ENCODE assay signal across 8 cellular contexts in the genomic region with DNA sequence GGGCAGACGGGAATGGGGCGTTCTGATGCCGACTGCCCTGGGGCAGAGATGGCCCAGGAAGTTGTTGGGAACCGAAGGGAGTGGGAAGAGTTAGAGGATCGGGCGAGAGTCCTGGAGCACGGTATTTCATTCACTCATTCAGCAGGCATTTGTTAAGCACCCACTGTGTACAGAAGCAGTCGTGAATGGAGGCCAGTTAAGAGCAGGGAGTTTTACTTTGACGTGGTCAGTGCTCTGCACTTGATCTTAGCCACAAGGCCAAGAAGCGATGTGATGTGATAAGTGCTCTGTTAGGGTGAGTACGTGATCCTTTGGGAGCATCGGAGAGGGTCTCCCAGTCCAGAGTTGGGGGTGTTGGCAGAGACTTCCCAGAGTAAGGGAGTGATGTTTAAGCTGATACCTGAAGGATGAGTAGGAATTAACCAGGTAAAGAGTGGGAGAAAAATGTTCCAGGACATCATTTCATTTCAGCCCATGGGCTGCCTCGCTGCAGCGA. TPM values are rescaled to one million over a fixed set of nuclear protein-coding genes. Genes with fewer than 3 reads are reported as not detected.
A peak's percentile ranks its signal among the peaks of the same experiment; 100 is the strongest.
DNase-seq lines count a peak whose midpoint lies in the region; TF ChIP-seq lines count a peak whose summit lies in the region.

No MANE protein-coding gene starts in this region.

- peaks cover 55% of the 10 kb centered on the region for H3K4me1 Mint-ChIP-seq in activated T-cell treated with anti-CD3 and anti-CD28 coated beads, Interleukin-2, amount 50 U/mL, for 24 hours (ENCODE audit: low read depth)
- H3K4me1 Mint-ChIP-seq in IgD-negative memory B cell: peaks cover 32 to 43% (median 41%) of the 10 kb centered on the region in 3 donors

- peak overlapping the region; percentile 98 for H3K27ac Mint-ChIP-seq in activated T-cell treated with anti-CD3 and anti-CD28 coated beads, Interleukin-2, amount 50 U/mL, for 24 hours
- H3K27ac Mint-ChIP-seq in IgD-negative memory B cell: peak overlapping the region; percentile 79 to 98 (median 98)

- H3K79me2 ChIP-seq in osteoblast (ENCODE audit: insufficient read depth, low read length): peaks cover 50% of the 10 kb centered on the region

- H3K9me3 ChIP-seq in ectodermal cell (ENCODE audit: control insufficient read depth, low read length) (no peaks in the 10 kb centered on the region), osteoblast (ENCODE audit: low read depth, low read length) (no peaks in the 10 kb centered on the region)

- peak overlapping the region; percentile 93 for H3K4me3 Mint-ChIP-seq in activated T-cell treated with anti-CD3 and anti-CD28 coated beads, Interleukin-2, amount 50 U/mL, for 24 hours
- peak overlapping the region; percentile 90 to 97 (median 94) for H3K4me3 Mint-ChIP-seq in IgD-negative memory B cell

- H3K4me3 ChIP-seq in ectodermal cell (ENCODE audit: insufficient read depth, low read depth, low read length): peak overlapping the region; percentile 87
- peak overlapping the region; percentile 99 for H3K4me3 ChIP-seq in osteoblast (ENCODE audit: insufficient read depth, low read length)

- peak overlapping the region; percentile 89 for H2AFZ ChIP-seq in osteoblast (ENCODE audit: low read length)

- no peaks in the 10 kb centered on the region for H3K4me1 ChIP-seq in ectodermal cell (ENCODE audit: control insufficient read depth, insufficient read depth, low read length)
- H3K4me1 ChIP-seq in osteoblast (ENCODE audit: insufficient read depth, low read length): peaks cover 17% of the 10 kb centered on the region

- no peak for TF ChIP-seq CTCF in osteoblast (IDR thresholded peaks at IDR 0.05; ENCODE audit: extremely low read depth, low read depth, low read length)

- no peaks in the 10 kb centered on the region for H3K9me3 Mint-ChIP-seq in activated T-cell treated with anti-CD3 and anti-CD28 coated beads, Interleukin-2, amount 50 U/mL, for 24 hours
- H3K9me3 Mint-ChIP-seq in IgD-negative memory B cell: no peaks in the 10 kb centered on the region

- DNase-seq in activated T-cell treated with anti-CD3 and anti-CD28 coated beads, Interleukin-2, amount 50 U/mL, for 24 hours: no peak
- no peak for DNase-seq in activated T-cell treated with anti-CD3 and anti-CD28 coated beads, Interleukin-2, amount 50 U/mL, for 48 hours
- DNase-seq in osteoblast (ENCODE audit: insufficient read length, low spot score, missing footprints) (peak; percentile 58), NCI-H2081 treated with DMSO at 0.1 percent for 48 hours (lab: John Stamatoyannopoulos, UW) (no peak), DMS 273 treated with DMSO at 0.1 percent for 48 hours (lab: John Stamatoyannopoulos, UW) (no peak)
- no peak for DNase-seq in activated CD4-positive, alpha-beta T cell treated with anti-CD3 and anti-CD28 coated beads for 1 hour

- H3K27ac ChIP-seq in ectodermal cell (ENCODE audit: insufficient read depth, low read depth, low read length, poor library complexity, severe bottlenecking): no peak overlapping the region
- peak overlapping the region; percentile 93 for H3K27ac ChIP-seq in osteoblast (ENCODE audit: low read depth, low read length)

- peak overlapping the region; percentile 98 for H3K4me2 ChIP-seq in osteoblast (ENCODE audit: insufficient read depth, low read length)

- H3K36me3 Mint-ChIP-seq in activated T-cell treated with anti-CD3 and anti-CD28 coated beads, Interleukin-2, amount 50 U/mL, for 24 hours (ENCODE audit: low read depth): peaks cover 52% of the 10 kb centered on the region
- H3K36me3 Mint-ChIP-seq in IgD-negative memory B cell: peaks cover 3% of the 10 kb centered on the region

- WGBS in ectodermal cell, 2 experiments: 32 to 34% methylated on average over 14 of the region's 14 CpGs

- H3K27me3 ChIP-seq in ectodermal cell (ENCODE audit: control insufficient read depth, insufficient read depth, low read length, poor library complexity, severe bottlenecking) (peaks cover 22% of the 10 kb centered on the region), osteoblast (ENCODE audit: insufficient read depth, low read length) (no peaks in the 10 kb centered on the region)

- no peaks in the 10 kb centered on the region for H3K27me3 Mint-ChIP-seq in activated T-cell treated with anti-CD3 and anti-CD28 coated beads, Interleukin-2, amount 50 U/mL, for 24 hours
- H3K27me3 Mint-ChIP-seq in IgD-negative memory B cell: no peaks in the 10 kb centered on the region

- peaks cover 4% of the 10 kb centered on the region for H3K36me3 ChIP-seq in ectodermal cell (ENCODE audit: control insufficient read depth, insufficient read depth, low read length)
- H3K36me3 ChIP-seq in osteoblast (ENCODE audit: insufficient read depth, low read length): peaks cover 29% of the 10 kb centered on the region

- H4K20me1 ChIP-seq in osteoblast (ENCODE audit: insufficient read depth, low read length): peaks cover 24% of the 10 kb centered on the region

RNA-seq across cellular contexts. Expression of a gene that starts 0.9 kb away (rescaled TPM):
- polyA plus RNA-seq in IgD-negative memory B cell: 35.4 TPM
- polyA plus RNA-seq in ectodermal cell (2013, experiment 1 of 4): 24.1 TPM
- polyA plus RNA-seq in ectodermal cell (2013, experiment 2 of 4): 22.7 TPM
- 18.8 TPM for polyA plus RNA-seq in ectodermal cell (2013, experiment 3 of 4)
- polyA plus RNA-seq in ectodermal cell (2013, experiment 4 of 4): 21.3 TPM
- 16.5 and 19.9 TPM in 2 replicates for total RNA-seq in osteoblast

RNA-seq across cellular contexts. Expression of a gene that starts 24.3 kb away (rescaled TPM):
- 0.40 TPM for polyA plus RNA-seq in IgD-negative memory B cell
- polyA plus RNA-seq in ectodermal cell (2013, experiment 1 of 4): 43.3 TPM
- polyA plus RNA-seq in ectodermal cell (2013, experiment 2 of 4): 37.6 TPM
- polyA plus RNA-seq in ectodermal cell (2013, experiment 3 of 4): 30.8 TPM
- 37.9 TPM for polyA plus RNA-seq in ectodermal cell (2013, experiment 4 of 4)
- total RNA-seq in osteoblast: 56.6 and 57.5 TPM in 2 replicates

RNA-seq across cellular contexts. Expression of a gene that starts 34.0 kb away (rescaled TPM):
- not detected for polyA plus RNA-seq in IgD-negative memory B cell
- not detected for polyA plus RNA-seq in ectodermal cell (2013, experiment 1 of 4)
- polyA plus RNA-seq in ectodermal cell (2013, experiment 2 of 4): 0.16 TPM
- 0.37 TPM for polyA plus RNA-seq in ectodermal cell (2013, experiment 3 of 4)
- 0.49 TPM for polyA plus RNA-seq in ectodermal cell (2013, experiment 4 of 4)
- not detected in 2 replicates for total RNA-seq in osteoblast

RNA-seq across cellular contexts. Expression of a gene that starts 50.8 kb away (rescaled TPM):
- 3.3 TPM for polyA plus RNA-seq in IgD-negative memory B cell
- 4.5 TPM for polyA plus RNA-seq in ectodermal cell (2013, experiment 1 of 4)
- 3.6 TPM for polyA plus RNA-seq in ectodermal cell (2013, experiment 2 of 4)
- 2.6 TPM for polyA plus RNA-seq in ectodermal cell (2013, experiment 3 of 4)
- 4.4 TPM for polyA plus RNA-seq in ectodermal cell (2013, experiment 4 of 4)
- 101 and 105 TPM in 2 replicates for total RNA-seq in osteoblast
